In the genomic region with DNA sequence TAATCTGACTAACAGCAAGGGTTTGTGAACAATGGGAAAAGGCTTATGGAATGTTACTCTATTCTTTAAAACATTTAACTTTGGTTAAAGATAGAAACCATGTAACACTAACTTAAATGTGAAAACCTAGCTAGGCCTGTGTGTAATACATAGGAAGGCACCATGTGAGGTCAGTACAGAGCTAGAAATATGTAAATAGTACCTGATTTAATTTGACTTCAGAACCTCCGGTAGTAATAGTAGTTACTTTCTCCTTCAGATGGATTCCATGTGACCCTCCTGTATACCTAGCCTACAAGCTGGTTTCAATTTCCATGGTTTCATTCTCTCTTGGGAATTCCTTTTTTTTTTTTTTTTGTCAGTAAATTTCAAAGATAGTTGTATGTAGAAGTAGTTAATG, we compare ENCODE assay signal across 8 cellular contexts. TPM values are rescaled to one million over a fixed set of nuclear protein-coding genes. Genes with fewer than 3 reads are reported as not detected.
DNase-seq lines count a peak whose midpoint lies in the region; ATAC-seq and FAIRE-seq lines count a peak whose summit lies in the region.

No MANE protein-coding gene starts in this region.

- in situ Hi-C loops in GM23248 (cut with MboI), result no loop called here

- no peak overlapping the region for H4K8ac ChIP-seq in mesendoderm (ENCODE audit: low read depth, low read length)

- H3F3A ChIP-seq in GM23248 (ENCODE audit: insufficient read depth), result peaks cover 25% of the 10 kb centered on the region

- H3K56ac ChIP-seq in mesendoderm (ENCODE audit: low read length), result peak overlapping the region; percentile 100

- 0 out of 2 replicates have a peak, but pooled peaks cover 3% of the 10 kb centered on the region for H4K20me1 ChIP-seq in GM23248 (ENCODE audit: insufficient read depth)

- peak overlapping the region; percentile 96 for H2AFZ ChIP-seq in GM23248

- no peak overlapping the region for H2AK5ac ChIP-seq in mesendoderm (ENCODE audit: low read length)

- H3K27me3 ChIP-seq in GM23248 (replicated peaks; ENCODE audit: insufficient read depth), result no peaks in the 10 kb centered on the region
- H3K27me3 ChIP-seq in mesendoderm (ENCODE audit: insufficient read depth, low read length, poor library complexity), result no peaks in the 10 kb centered on the region

- H3K4me3 Mint-ChIP-seq in activated T-cell treated with anti-CD3 and anti-CD28 coated beads, Interleukin-2, amount 50 U/mL, for 4 hours, result peak overlapping the region; percentile 96

- FAIRE-seq in urothelium cell line (lab: Jason Lieb, UNC), result no peak

- peaks cover 69% of the 10 kb centered on the region for H3K79me2 ChIP-seq in GM23248 (ENCODE audit: insufficient read depth)
- peaks cover 53% of the 10 kb centered on the region for H3K79me2 ChIP-seq in mesendoderm (ENCODE audit: control insufficient read depth, insufficient read depth, low read length)

- no peak overlapping the region for H3K23ac ChIP-seq in mesendoderm (ENCODE audit: low read length)

- H3K9ac ChIP-seq in GM23248, result peak overlapping the region; percentile 93
- H3K9ac ChIP-seq in mesendoderm (ENCODE audit: low read length), result peak overlapping the region; percentile 100

- peaks cover 18% of the 10 kb centered on the region for H3K36me3 Mint-ChIP-seq in activated T-cell treated with anti-CD3 and anti-CD28 coated beads, Interleukin-2, amount 50 U/mL, for 4 hours (ENCODE audit: insufficient read depth)

- H3K4me3 ChIP-seq in GM23248, result peak overlapping the region; percentile 97
- H3K4me3 ChIP-seq in Jurkat, Clone E6-1 (ENCODE audit: low read length), result peak overlapping the region; percentile 97
- H3K4me3 ChIP-seq in mesendoderm (ENCODE audit: low read length), result peak overlapping the region; percentile 81

- H3K9me3 Mint-ChIP-seq in activated T-cell treated with anti-CD3 and anti-CD28 coated beads, Interleukin-2, amount 50 U/mL, for 4 hours, result no peaks in the 10 kb centered on the region

- H3K27ac ChIP-seq in GM23248, result peak overlapping the region; percentile 76
- H3K27ac ChIP-seq in mesendoderm (ENCODE audit: low read depth, low read length), result no peak overlapping the region

- H3K27me3 Mint-ChIP-seq in activated T-cell treated with anti-CD3 and anti-CD28 coated beads, Interleukin-2, amount 50 U/mL, for 4 hours (ENCODE audit: low read depth), result no peaks in the 10 kb centered on the region

- ATAC-seq in activated T-cell treated with anti-CD3 and anti-CD28 coated beads, Interleukin-2, amount 50 U/mL, for 4 hours, result peak; percentile 42 to 49

- H3K4me2 ChIP-seq in GM23248 (ENCODE audit: unreplicated experiment), result peak overlapping the region; percentile 96
- peak overlapping the region; percentile 65 for H3K4me2 ChIP-seq in mesendoderm (ENCODE audit: low read length)

- H3K9me2 ChIP-seq in GM23248 (ENCODE audit: insufficient read depth), result no peaks in the 10 kb centered on the region

- no peak overlapping the region for H3K4ac ChIP-seq in mesendoderm (ENCODE audit: low read depth, low read length)

- no peak overlapping the region for H3K18ac ChIP-seq in mesendoderm (ENCODE audit: low read length)

- peaks cover 1% of the 10 kb centered on the region for H3K79me1 ChIP-seq in mesendoderm (ENCODE audit: low read length)

- H3K4me1 Mint-ChIP-seq in activated T-cell treated with anti-CD3 and anti-CD28 coated beads, Interleukin-2, amount 50 U/mL, for 4 hours (ENCODE audit: low read depth), result peaks cover 31% of the 10 kb centered on the region

- no peak overlapping the region for H2BK5ac ChIP-seq in mesendoderm (ENCODE audit: low read length)

- peaks cover 6% of the 10 kb centered on the region; the same call in 1 of the 2 replicates for H3K36me3 ChIP-seq in GM23248 (ENCODE audit: low read depth)
- H3K36me3 ChIP-seq in mesendoderm (ENCODE audit: control insufficient read depth, insufficient read depth, low read length), result no peaks in the 10 kb centered on the region

- no peaks in the 10 kb centered on the region for H3K9me3 ChIP-seq in GM23248 (ENCODE audit: low read depth)

- no peak overlapping the region for H2BK120ac ChIP-seq in mesendoderm (ENCODE audit: low read depth, low read length)

- no peak overlapping the region for H2BK15ac ChIP-seq in mesendoderm (replicated peaks; ENCODE audit: low read depth)

- peaks cover 25% of the 10 kb centered on the region for H3K4me1 ChIP-seq in GM23248 (ENCODE audit: insufficient read depth)
- no peaks in the 10 kb centered on the region for H3K4me1 ChIP-seq in mesendoderm (ENCODE audit: control insufficient read depth, low read depth, low read length)

- DNase-seq in activated T-cell treated with anti-CD3 and anti-CD28 coated beads, Interleukin-2, amount 50 U/mL, for 4 hours, result no peak
- DNase-seq in activated T-cell treated with anti-CD3 and anti-CD28 coated beads for 4 hours, result no peak
- peak; percentile 85 for DNase-seq in GM23248
- DNase-seq in Jurkat, Clone E6-1 (ENCODE audit: low read depth, low spot score), result peak; percentile 66
- peak; percentile 94 for DNase-seq in RKO (ENCODE audit: low spot score)
- DNase-seq in dermis microvascular lymphatic vessel endothelial cell (ENCODE audit: low read depth in 2 of 2), result peak; percentile 61 to 81
- DNase-seq in mesendoderm, result peak; percentile 80
- DNase-seq in urothelium cell line (ENCODE audit: low spot score), result peak; percentile 25

- WGBS in GM23248 (ENCODE audit: low coverage in 1 of 2, low lambda C conversion rate in 2 of 2, missing lambda C conversion rate in 2 of 2), 2 experiments, result 0 to 3% methylated on average over 1 of the region's 1 CpG
- WGBS in mesendoderm (ENCODE audit: extremely low coverage, insufficient coverage, low lambda C conversion rate), result no CpG with 5 or more reads among the region's 1 CpG

- H4K5ac ChIP-seq in mesendoderm (ENCODE audit: low read length), result no peak overlapping the region

RNA-seq across cellular contexts. Expression of gene MTF2, which starts 1.3 kb away (rescaled TPM):
- 10 to 100 TPM; 37.4 to 42.7 (median 42.3) TPM for total RNA-seq in activated T-cell treated with anti-CD3 and anti-CD28 coated beads, Interleukin-2, amount 50 U/mL, for 4 hours
- 10.9 and 14.1 TPM in 2 replicates for total RNA-seq in GM23248 (2014; rRNA removed; shearing (Covaris generic))
- 17.6 and 21.4 TPM in 2 replicates for polyA plus RNA-seq in GM23248 (2016; fragmentation: Nextera tagmentation; extraction: Ambion mirVana)
- polyA plus RNA-seq in Jurkat, Clone E6-1 (2012; ENCODE audit: insufficient read depth, insufficient read length), result 38.1 TPM
- 26.1 and 33.9 TPM in 2 replicates for total RNA-seq in dermis microvascular lymphatic vessel endothelial cell
- 78.0 TPM for polyA plus RNA-seq in mesendoderm (2013, experiment 1 of 2)
- polyA plus RNA-seq in mesendoderm (2013, experiment 2 of 2), result 80.5 TPM

Comparison
In these comparisons a context has a peak if more than half of its experiments do, and no peak if none do; other contexts are left out.
1. DNase-seq: peak in GM23248 (single experiment), Jurkat, Clone E6-1 (single experiment), RKO (single experiment), dermis microvascular lymphatic vessel endothelial cell (2 of 2), mesendoderm (single experiment) and urothelium cell line (single experiment); none in activated T-cell treated with anti-CD3 and anti-CD28 coated beads, Interleukin-2, amount 50 U/mL, for 4 hours (single experiment) and activated T-cell treated with anti-CD3 and anti-CD28 coated beads for 4 hours (single experiment).
2. Peak in every context shown above with its lines, with median percentiles within 50 percentile points of each other: H3K4me3 ChIP-seq.